In the genomic region with DNA sequence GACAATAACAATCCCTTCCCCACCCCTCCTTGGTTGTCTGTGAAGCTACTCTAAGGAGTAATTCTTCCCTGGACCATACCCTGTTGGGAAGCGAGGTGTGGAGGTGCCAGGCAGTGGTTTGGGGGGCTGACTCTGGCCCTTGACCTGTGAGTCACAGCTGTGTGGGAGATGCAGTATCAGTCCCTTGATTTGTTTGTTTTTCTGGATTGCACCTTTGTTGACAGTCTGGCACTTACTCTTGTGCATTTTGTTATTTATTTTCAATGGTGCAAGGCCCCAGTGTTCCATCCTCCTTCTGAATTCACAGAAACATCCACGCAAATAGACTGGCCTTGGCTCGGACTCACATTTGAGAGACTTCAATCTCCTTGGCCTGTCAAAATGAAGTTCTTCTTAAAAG, we compare ENCODE assay signal across 1 cellular context.
A peak's percentile ranks its signal among the peaks of the same experiment; 100 is the strongest.
TF ChIP-seq lines count a peak whose summit lies in the region.

No MANE protein-coding gene starts in this region.

TF ChIP-seq in liver, 16 proteins besides CTCF, POLR2A, EP300 and RAD21 (continued from another document):
- TF ChIP-seq, protein P1, sequence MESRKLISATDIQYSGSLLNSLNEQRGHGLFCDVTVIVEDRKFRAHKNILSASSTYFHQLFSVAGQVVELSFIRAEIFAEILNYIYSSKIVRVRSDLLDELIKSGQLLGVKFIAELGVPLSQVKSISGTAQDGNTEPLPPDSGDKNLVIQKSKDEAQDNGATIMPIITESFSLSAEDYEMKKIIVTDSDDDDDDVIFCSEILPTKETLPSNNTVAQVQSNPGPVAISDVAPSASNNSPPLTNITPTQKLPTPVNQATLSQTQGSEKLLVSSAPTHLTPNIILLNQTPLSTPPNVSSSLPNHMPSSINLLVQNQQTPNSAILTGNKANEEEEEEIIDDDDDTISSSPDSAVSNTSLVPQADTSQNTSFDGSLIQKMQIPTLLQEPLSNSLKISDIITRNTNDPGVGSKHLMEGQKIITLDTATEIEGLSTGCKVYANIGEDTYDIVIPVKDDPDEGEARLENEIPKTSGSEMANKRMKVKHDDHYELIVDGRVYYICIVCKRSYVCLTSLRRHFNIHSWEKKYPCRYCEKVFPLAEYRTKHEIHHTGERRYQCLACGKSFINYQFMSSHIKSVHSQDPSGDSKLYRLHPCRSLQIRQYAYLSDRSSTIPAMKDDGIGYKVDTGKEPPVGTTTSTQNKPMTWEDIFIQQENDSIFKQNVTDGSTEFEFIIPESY (IDR thresholded peaks at IDR 0.05): peak; percentile 70
- peak; percentile 84 for TF ChIP-seq SP1 (IDR thresholded peaks at IDR 0.05)
- TF ChIP-seq FOXA2 (IDR thresholded peaks at IDR 0.05): peak; percentile 98
- peak; percentile 22 for TF ChIP-seq HNF4G (IDR thresholded peaks at IDR 0.05)
- TF ChIP-seq, protein P2, sequence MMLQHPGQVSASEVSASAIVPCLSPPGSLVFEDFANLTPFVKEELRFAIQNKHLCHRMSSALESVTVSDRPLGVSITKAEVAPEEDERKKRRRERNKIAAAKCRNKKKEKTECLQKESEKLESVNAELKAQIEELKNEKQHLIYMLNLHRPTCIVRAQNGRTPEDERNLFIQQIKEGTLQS (IDR thresholded peaks at IDR 0.05): peak; percentile 91
- peak; percentile 61 for TF ChIP-seq NR2F2 (IDR thresholded peaks at IDR 0.05)
- TF ChIP-seq GABPA (IDR thresholded peaks at IDR 0.05 in 1 of 2, conservative IDR thresholded peaks at IDR 0.05 in 1 of 2): peak in 1 of 2 donors; percentile 37
- no peak for TF ChIP-seq TAF1 (conservative IDR thresholded peaks at IDR 0.05)
